ENCODE assay signal across 20 cellular contexts in the genomic region with DNA sequence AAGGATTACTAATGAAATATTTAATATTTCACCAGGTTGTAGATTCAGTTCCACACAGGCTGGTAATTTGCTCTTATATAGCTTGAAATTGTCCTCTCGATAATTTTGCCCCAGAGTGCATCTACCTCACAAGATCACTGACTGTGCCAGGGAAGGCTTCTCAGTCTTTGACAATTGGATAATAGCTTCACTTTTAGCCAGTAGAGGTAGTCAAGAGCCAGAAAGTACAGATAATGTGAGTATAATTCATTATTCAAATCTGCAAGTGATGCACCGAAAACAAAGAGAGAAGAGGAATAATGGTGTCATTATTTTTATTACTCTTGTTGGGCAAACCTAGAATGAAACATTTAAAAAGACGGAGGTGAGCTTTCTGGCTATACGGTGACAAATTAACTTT.
A peak's percentile ranks its signal among the peaks of the same experiment; 100 is the strongest.
DNase-seq lines count a peak whose midpoint lies in the region; ATAC-seq, FAIRE-seq and TF ChIP-seq lines count a peak whose summit lies in the region.
"Had no signal": no experiment of that assay in that cellular context is flagged by ENCODE, and none has a peak within 500 bp of the region (broad histone marks: within the 10 kb centered on the region; RNA-seq: fewer than 3 reads in every experiment).

No MANE protein-coding gene starts in this region.

- no peaks in the 10 kb centered on the region for H3K79me2 ChIP-seq in keratinocyte (ENCODE audit: control insufficient read depth, insufficient read depth, low read length)

- no peaks in the 10 kb centered on the region for H3K9me1 ChIP-seq in keratinocyte (ENCODE audit: control insufficient read depth, extremely low read depth, insufficient read depth, low read length)

- no peak overlapping the region for H3K4me3 Mint-ChIP-seq in T-helper 17 cell
- H3K4me3 Mint-ChIP-seq: mesothelial cell of epicardium had no signal

- no peak overlapping the region for H3K9ac ChIP-seq in keratinocyte (ENCODE audit: control insufficient read depth, extremely low read depth, insufficient read depth, low read length)

- no peaks in the 10 kb centered on the region for H3K36me3 Mint-ChIP-seq in T-helper 17 cell (ENCODE audit: low read depth)
- H3K36me3 Mint-ChIP-seq: mesothelial cell of epicardium had no signal

- TF ChIP-seq CTCF in AG09309 (IDR thresholded peaks at IDR 0.05; ENCODE audit: control insufficient read depth, insufficient read depth, low read depth, low read length, missing control alignments) (peak; percentile 42), LNCAP (IDR thresholded peaks at IDR 0.05) (peak; percentile 16; the same call in 1 of the 2 replicates), astrocyte of the spinal cord (IDR thresholded peaks at IDR 0.05; ENCODE audit: low read depth, low read length) (peak; percentile 26), keratinocyte (optimal IDR thresholded peaks at IDR 0.05 in 1 of 3, IDR thresholded peaks at IDR 0.05 in 1 of 3, conservative IDR thresholded peaks at IDR 0.05 in 1 of 3; ENCODE audit: extremely low read depth in 1 of 3, insufficient read depth in 2 of 3, low read length in 3 of 3) (peak in 2 of 3 experiments; percentile 26 to 27)

- ATAC-seq in GM21528 (IDR thresholded peaks at IDR 0.05; ENCODE audit: low FRiP score, unreplicated experiment) (no peak), T-helper 17 cell (no peak), GM21367 (IDR thresholded peaks at IDR 0.05; ENCODE audit: unreplicated experiment) (no peak), esophagus mucosa (no peak)
- ATAC-seq: heart left ventricle had no signal

- in situ Hi-C loops in astrocyte of the spinal cord (cut with HindIII; ENCODE audit: low sequenced_read_pairs) = no loop called here

- no peak overlapping the region for H3K4me3 ChIP-seq in AG09309 (ENCODE audit: control insufficient read depth, low read depth, low read length)
- H3K4me3 ChIP-seq in astrocyte of the spinal cord (ENCODE audit: low read depth, low read length) = no peak overlapping the region
- no peak overlapping the region for H3K4me3 ChIP-seq in keratinocyte (ENCODE audit: control insufficient read depth in 2 of 3, extremely low read depth in 1 of 3, insufficient read depth in 2 of 3, low read depth in 1 of 3, low read length in 3 of 3)
- H3K4me3 ChIP-seq: heart left ventricle, ovary had no signal

- DNase-seq in AG09309 (ENCODE audit: low read depth) (no peak), astrocyte of the spinal cord (ENCODE audit: low read depth, low spot score) (no peak), keratinocyte (ENCODE audit: low read depth, low spot score) (no peak), T-helper 17 cell (no peak)
- DNase-seq: activated CD4-positive, alpha-beta T cell treated with anti-CD3 and anti-CD28 coated beads, Interleukin-2, amount 50 U/mL, for 48 hours; activated T-cell treated with anti-CD3 and anti-CD28 coated beads, Interleukin-2, amount 50 U/mL, for 48 hours; Calu3; heart left ventricle; NCI-H1092 treated with DMSO at 0.1 percent for 48 hours; NCI-H226; ovary; stimulated activated naive CD4-positive, alpha-beta T cell treated with Interleukin-2 at 50 U/mL for 16 hours; trophoblast cell had no signal

- no peak for FAIRE-seq in keratinocyte (lab: Jason Lieb, UNC)
- FAIRE-seq: endothelial cell of umbilical vein, G401.6 had no signal

- H3K27me3 ChIP-seq in keratinocyte (ENCODE audit: control insufficient read depth, extremely low read depth, insufficient read depth, low read length) = no peaks in the 10 kb centered on the region
- H3K27me3 ChIP-seq: ovary had no signal

- H4K20me1 ChIP-seq in keratinocyte (ENCODE audit: control insufficient read depth, extremely low read depth, insufficient read depth, low read length) = no peaks in the 10 kb centered on the region

- no peak overlapping the region for H3K27ac Mint-ChIP-seq in T-helper 17 cell
- H3K27ac Mint-ChIP-seq: mesothelial cell of epicardium had no signal

- no peaks in the 10 kb centered on the region for H3K36me3 ChIP-seq in keratinocyte (ENCODE audit: control insufficient read depth in 2 of 2, extremely low read depth in 1 of 2, insufficient read depth in 2 of 2, low read length in 2 of 2)
- H3K36me3 ChIP-seq: heart left ventricle, ovary had no signal

- H3K27ac ChIP-seq in keratinocyte (ENCODE audit: control insufficient read depth, insufficient read depth, low read length) = no peak overlapping the region
- H3K27ac ChIP-seq: heart left ventricle, ovary had no signal

- no peak overlapping the region for H3K4me2 ChIP-seq in keratinocyte (ENCODE audit: control insufficient read depth, extremely low read depth, insufficient read depth, low read depth, low read length)

- no peak overlapping the region for H2AFZ ChIP-seq in keratinocyte (ENCODE audit: control insufficient read depth, low read length)

- dilution Hi-C loops in keratinocyte (cut with MboI; ENCODE audit: extremely low pct_ligation_motif_present, low sequenced_read_pairs) = no loop called here

- no peaks in the 10 kb centered on the region for H3K9me3 ChIP-seq in keratinocyte (ENCODE audit: control insufficient read depth, low read depth, low read length)
- H3K9me3 ChIP-seq in T-helper 17 cell (ENCODE audit: control insufficient read depth, low read length, poor library complexity, severe bottlenecking) = no peaks in the 10 kb centered on the region
- H3K9me3 ChIP-seq: heart left ventricle, ovary had no signal

- no peaks in the 10 kb centered on the region for H3K4me1 Mint-ChIP-seq in T-helper 17 cell

- no peaks in the 10 kb centered on the region for H3K4me1 ChIP-seq in keratinocyte (ENCODE audit: control insufficient read depth, extremely low read depth, insufficient read depth, low read length)
- H3K4me1 ChIP-seq: heart left ventricle had no signal

- H3K27me3 Mint-ChIP-seq in T-helper 17 cell = peaks cover 14% of the 10 kb centered on the region
